Comparison of ENCODE assay signal across 1 cellular context in the genomic region with DNA sequence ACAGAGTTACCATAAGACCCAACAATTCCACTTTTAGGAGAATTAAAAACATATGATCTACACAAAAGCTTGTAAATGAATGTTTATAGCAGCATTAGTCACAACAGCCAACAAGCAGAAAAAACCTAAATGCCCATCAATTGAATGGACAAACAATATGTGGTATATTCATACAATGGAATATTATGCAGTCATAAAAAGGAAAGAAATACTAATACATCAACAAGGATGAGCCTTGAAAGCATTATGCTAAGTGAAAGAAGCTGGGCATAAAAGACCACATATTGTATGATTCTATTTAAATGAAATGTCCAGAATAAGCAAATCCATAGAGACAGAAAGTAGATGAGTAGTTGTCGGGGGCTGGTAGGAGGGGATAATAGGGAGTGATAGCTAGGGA.
TF ChIP-seq lines count a peak whose summit lies in the region.

No MANE protein-coding gene starts in this region.

TF ChIP-seq in H1, 55 proteins besides CTCF, POLR2A, EP300 and RAD21:
- no peak for TF ChIP-seq CHD1 (IDR thresholded peaks at IDR 0.05; ENCODE audit: low read depth, low read length)
- no peak for TF ChIP-seq TCF12 (IDR thresholded peaks at IDR 0.05; ENCODE audit: low read depth, low read length)
- TF ChIP-seq KDM4A (IDR thresholded peaks at IDR 0.05; ENCODE audit: low read depth, low read length, severe bottlenecking), result no peak
- TF ChIP-seq BRCA1 (IDR thresholded peaks at IDR 0.05; ENCODE audit: low read depth, low read length), result no peak
- no peak for TF ChIP-seq BACH1 (IDR thresholded peaks at IDR 0.05; ENCODE audit: low read length)
- TF ChIP-seq MAFK (IDR thresholded peaks at IDR 0.05; ENCODE audit: low read depth, low read length), result no peak
- no peak for TF ChIP-seq CREB1 (IDR thresholded peaks at IDR 0.05)
- TF ChIP-seq CBX8 (IDR thresholded peaks at IDR 0.05; ENCODE audit: borderline replicate concordance, low read depth, low read length), result no peak
- TF ChIP-seq RNF2 (IDR thresholded peaks at IDR 0.05; ENCODE audit: borderline replicate concordance, low read depth, low read length, missing control alignments, poor library complexity, severe bottlenecking), result no peak
- TF ChIP-seq POLR2AphosphoS5 (IDR thresholded peaks at IDR 0.05; ENCODE audit: low read depth, low read length), result no peak
- TF ChIP-seq JUN (IDR thresholded peaks at IDR 0.05; ENCODE audit: low read depth, low read length), result no peak
- no peak for TF ChIP-seq SP4 (IDR thresholded peaks at IDR 0.05; ENCODE audit: low read length)
- no peak for TF ChIP-seq SIN3A (conservative IDR thresholded peaks at IDR 0.05 in 1 of 2, IDR thresholded peaks at IDR 0.05 in 1 of 2; ENCODE audit: low read depth in 1 of 2, low read length in 2 of 2)
- no peak for TF ChIP-seq POU5F1 (IDR thresholded peaks at IDR 0.05; ENCODE audit: low read depth, low read length)
- no peak for TF ChIP-seq YY1 (IDR thresholded peaks at IDR 0.05; ENCODE audit: low read depth, low read length)
- no peak for TF ChIP-seq JUND (IDR thresholded peaks at IDR 0.05; ENCODE audit: low read length)
- no peak for TF ChIP-seq GABPA (IDR thresholded peaks at IDR 0.05; ENCODE audit: borderline replicate concordance, insufficient read depth, low read length)
- no peak for TF ChIP-seq EGR1 (IDR thresholded peaks at IDR 0.05; ENCODE audit: borderline replicate concordance, low read depth, low read length)
